Comparison of ENCODE assay signal across 13 cellular contexts in the genomic region with DNA sequence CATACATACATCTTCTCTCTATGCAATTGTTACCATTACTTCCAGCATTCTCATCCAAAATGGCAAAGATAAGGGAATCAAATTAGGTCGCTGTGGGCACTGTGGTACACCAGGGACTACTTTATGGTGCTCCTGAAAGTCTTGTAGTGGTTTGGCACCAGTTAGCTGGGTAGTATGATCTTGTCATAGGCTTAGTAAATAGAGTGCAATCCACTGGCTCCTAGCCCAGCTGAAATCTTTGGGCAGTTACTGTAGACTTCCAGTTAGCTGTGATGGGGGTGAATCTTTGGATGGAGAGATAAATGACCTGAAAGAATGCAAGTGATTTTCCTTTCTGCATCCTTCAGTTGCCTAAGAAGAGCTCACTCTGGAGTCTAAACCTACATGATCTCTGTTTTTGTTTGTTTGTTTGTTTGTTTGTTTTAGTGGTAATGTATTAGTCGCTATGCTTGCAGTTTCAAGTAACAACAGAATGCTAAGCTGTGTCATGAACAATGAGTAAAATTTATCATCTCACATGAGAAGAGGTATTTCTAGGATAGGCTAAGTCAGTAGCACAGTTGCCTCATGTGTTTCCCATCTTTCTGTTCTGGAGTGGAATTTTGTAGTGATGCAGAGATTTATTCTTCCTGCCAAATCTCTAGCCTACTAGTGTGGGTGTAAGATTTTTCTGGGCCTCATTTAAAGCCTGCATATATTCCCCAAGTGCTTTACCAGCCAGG. TPM values are rescaled to one million over a fixed set of nuclear protein-coding genes. Genes with fewer than 3 reads are reported as not detected.
DNase-seq lines count a peak whose midpoint lies in the region; FAIRE-seq and TF ChIP-seq lines count a peak whose summit lies in the region.
"Had no signal": no experiment of that assay in that cellular context is flagged by ENCODE, and none has a peak within 500 bp of the region (broad histone marks: within the 10 kb centered on the region; RNA-seq: fewer than 3 reads in every experiment).

No MANE protein-coding gene starts in this region.

- WGBS in H9 (ENCODE audit: extremely low coverage, insufficient read length, low lambda C conversion rate), result no CpG with 5 or more reads among the region's 2 CpGs

- no peaks in the 10 kb centered on the region for H3K79me1 ChIP-seq in H9 (ENCODE audit: insufficient read depth, low read depth, low read length, poor library complexity, severe bottlenecking)

- H2AFZ ChIP-seq in H9 (ENCODE audit: low read length) (no peak overlapping the region), OCI-LY7 (ENCODE audit: low read length) (no peak overlapping the region)

- no peak overlapping the region for H3K27ac Mint-ChIP-seq in H9
- no peak overlapping the region for H3K27ac Mint-ChIP-seq in nephron progenitor cell

- H3K79me2 ChIP-seq in H9 (ENCODE audit: insufficient read depth, low read length) (no peaks in the 10 kb centered on the region), OCI-LY7 (ENCODE audit: insufficient read depth, low read depth, low read length) (no peaks in the 10 kb centered on the region)

- no peaks in the 10 kb centered on the region for H3K27me3 Mint-ChIP-seq in H9 (ENCODE audit: low read depth)
- H3K27me3 Mint-ChIP-seq in nephron progenitor cell (ENCODE audit: low read depth, poor library complexity), result peaks cover 12% of the 10 kb centered on the region

- TF ChIP-seq CTCF in AG04449 (IDR thresholded peaks at IDR 0.05; ENCODE audit: insufficient read depth, low read length, missing control alignments) (no peak), H9 (conservative IDR thresholded peaks at IDR 0.05) (no peak), OCI-LY7 (conservative IDR thresholded peaks at IDR 0.05; ENCODE audit: low read length) (no peak), nephron progenitor cell (IDR thresholded peaks at IDR 0.05) (no peak)

- FAIRE-seq in H54 (lab: Jason Lieb, UNC), result peak; percentile 85

- no peak overlapping the region for H2AK5ac ChIP-seq in H9 (ENCODE audit: insufficient read length, low read length)

- H3K4me3 ChIP-seq in AG04449 (ENCODE audit: low read depth, low read length) (no peak overlapping the region), OCI-LY7 (ENCODE audit: low read depth, low read length, poor library complexity, severe bottlenecking) (no peak overlapping the region)

- no peak overlapping the region for H3K18ac ChIP-seq in H9 (ENCODE audit: insufficient read length, low read depth, low read length)

- H3K9me3 ChIP-seq in H9 (ENCODE audit: control insufficient read depth, low read depth, low read length) (no peaks in the 10 kb centered on the region), OCI-LY7 (ENCODE audit: low read length) (no peaks in the 10 kb centered on the region)

- H3K27ac ChIP-seq in H9 (ENCODE audit: insufficient read length, low read depth, low read length), result no peak overlapping the region
- no peak overlapping the region for H3K27ac ChIP-seq in OCI-LY7 (ENCODE audit: low read depth, low read length, poor library complexity, severe bottlenecking)
- H3K27ac ChIP-seq: C4-2B had no signal

- no peak overlapping the region for H3K56ac ChIP-seq in H9 (ENCODE audit: insufficient read length, low read depth, low read length)

- no peak overlapping the region for H2BK12ac ChIP-seq in H9 (ENCODE audit: insufficient read length, low read depth, low read length)

- no peak overlapping the region for H2BK20ac ChIP-seq in H9 (ENCODE audit: low read depth, low read length, poor library complexity, severe bottlenecking)

- H3K36me3 Mint-ChIP-seq in H9 (ENCODE audit: insufficient read depth in 1 of 3, low read depth in 3 of 3), result no peaks in the 10 kb centered on the region
- H3K36me3 Mint-ChIP-seq in nephron progenitor cell (ENCODE audit: low read depth), result no peaks in the 10 kb centered on the region

- H3T11ph ChIP-seq in H9 (ENCODE audit: low read length), result no peak overlapping the region

- H4K5ac ChIP-seq in H9 (ENCODE audit: insufficient read length, low read depth, low read length), result no peak overlapping the region

- TF ChIP-seq POLR2A in H54 (IDR thresholded peaks at IDR 0.05; ENCODE audit: low read depth, low read length), result no peak

- H3K9me3 Mint-ChIP-seq in H9 (no peaks in the 10 kb centered on the region), nephron progenitor cell (no peaks in the 10 kb centered on the region)

- no peak overlapping the region for H3K4me2 ChIP-seq in H9 (ENCODE audit: insufficient read depth, insufficient read length, low read length)
- no peak overlapping the region for H3K4me2 ChIP-seq in OCI-LY7 (ENCODE audit: low read length)

- H4K8ac ChIP-seq in H9 (replicated peaks; ENCODE audit: insufficient read length, low read depth, low read length), result no peak overlapping the region

- H3K14ac ChIP-seq in H9 (ENCODE audit: insufficient read depth, low read length), result no peak overlapping the region

- peaks cover 4% of the 10 kb centered on the region for H3K4me1 ChIP-seq in H9 (ENCODE audit: insufficient read depth, low read length)
- peaks cover 17% of the 10 kb centered on the region for H3K4me1 ChIP-seq in OCI-LY7 (ENCODE audit: insufficient read depth, low read length, poor library complexity, severe bottlenecking)

- POLR2A ChIA-PET in AG04449 (lab: Yijun Ruan, JAX) (interaction anchor here (0.6 to 0.9 kb wide), 3 partner anchors 11 to 26 kb away, joined by 3 to 6 read pairs (median 3); no protein-coding TSS in a partner anchor), OCI-LY7 (lab: Charles Lee) (no interaction called here)

- no peak overlapping the region for H3K4ac ChIP-seq in H9 (ENCODE audit: low read depth, low read length)

- H3K23ac ChIP-seq in H9 (ENCODE audit: insufficient read length, low read depth, low read length), result no peak overlapping the region

- H2BK120ac ChIP-seq in H9 (ENCODE audit: low read depth, low read length, poor library complexity, severe bottlenecking), result no peak overlapping the region

- BruUV-seq in OCI-LY7 (replicated peaks; lab: Mats Ljungman, UMichigan), result no TSS peak

- H4K91ac ChIP-seq in H9 (ENCODE audit: insufficient read length, low read depth, low read length), result no peak overlapping the region

- H2BK5ac ChIP-seq in H9 (ENCODE audit: insufficient read length, low read length), result no peak overlapping the region

- H3K27me3 ChIP-seq in H9 (ENCODE audit: insufficient read depth, low read length), result no peaks in the 10 kb centered on the region

- H3K9ac ChIP-seq in H9 (ENCODE audit: extremely low read depth, insufficient read length, low read length), result no peak overlapping the region

- peaks cover 13 to 17% of the 10 kb centered on the region in 2 experiments for H3K4me1 Mint-ChIP-seq in H9
- peaks cover 16% of the 10 kb centered on the region for H3K4me1 Mint-ChIP-seq in nephron progenitor cell

- no peaks in the 10 kb centered on the region for H3K23me2 ChIP-seq in H9 (ENCODE audit: insufficient read length, low read depth, low read length, poor library complexity, severe bottlenecking)

- peak; percentile 89 for DNase-seq in AG04449 (ENCODE audit: low read depth, low spot score)
- no peak for DNase-seq in H54 (ENCODE audit: insufficient read length, low spot score)
- peak; percentile 63 for DNase-seq in astrocyte of the hippocampus (ENCODE audit: low read depth, low spot score)
- DNase-seq in middle frontal gyrus (ENCODE audit: extremely low spot score, low spot score), result peak; percentile 41
- DNase-seq in H9, result no peak
- DNase-seq in activated CD4-positive, CD25-positive, alpha-beta regulatory T cell treated with anti-CD3 and anti-CD28 coated beads, Interleukin-2, amount 50 U/mL, for 72 hours, result no peak
- DNase-seq in OCI-LY7 (ENCODE audit: low spot score), result no peak
- DNase-seq in nephron progenitor cell, result no peak
- DNase-seq: amygdala; NCI-H1092; NCI-H524 treated with DMSO at 0.1 percent for 48 hours; stimulated activated CD4-positive, alpha-beta T cell treated with anti-CD3 and anti-CD28 coated beads, Interleukin-12 subunit alpha, Interleukin-12 subunit beta, amount 100 ng/mL, for 4 hours had no signal

- H3K36me3 ChIP-seq in OCI-LY7 (ENCODE audit: insufficient read depth, low read length), result no peaks in the 10 kb centered on the region

- H4K20me1 ChIP-seq in H9 (ENCODE audit: control insufficient read depth, insufficient read depth, insufficient read length) (no peaks in the 10 kb centered on the region), OCI-LY7 (ENCODE audit: insufficient read depth, low read length) (no peaks in the 10 kb centered on the region)

- H3K9me2 ChIP-seq in OCI-LY7 (ENCODE audit: insufficient read depth, low read length), result no peaks in the 10 kb centered on the region

- no peak overlapping the region for H3K4me3 Mint-ChIP-seq in H9
- no peak overlapping the region for H3K4me3 Mint-ChIP-seq in nephron progenitor cell

- CTCF ChIA-PET in AG04449 (lab: Yijun Ruan, JAX) (interaction anchor here (1.4 to 1.7 kb wide), 2 partner anchors 14 to 23 kb away, joined by 3 to 6 read pairs; partner anchors contain the start of gene HERC3), OCI-LY7 (lab: Charles Lee; ENCODE audit: unreplicated experiment) (no interaction called here)

- intact Hi-C loops in OCI-LY7 (cut with micrococcal nuclease; ENCODE audit: unreplicated experiment), result no loop called here

- no peak overlapping the region for H2BK15ac ChIP-seq in H9 (ENCODE audit: low read depth, low read length)

RNA-seq across cellular contexts. Expression of gene HERC3, which starts 24.2 kb away (rescaled TPM):
- total RNA-seq in H9 (2021) (2.9 and 3.1 TPM in 2 replicates), OCI-LY7 (2022) (22.9 and 26.3 TPM in 2 replicates)
- total RNA-seq in OCI-LY7 (2014; rRNA removed; shearing (Covaris generic)), result 9.2 and 14.4 TPM in 2 replicates

Comparison
In these comparisons a context has a peak if more than half of its experiments do, and no peak if none do; other contexts are left out.
1. DNase-seq: peak in AG04449 (single experiment), astrocyte of the hippocampus (single experiment) and middle frontal gyrus (single experiment); none in H54 (single experiment), H9 (single experiment), activated CD4-positive, CD25-positive, alpha-beta regulatory T cell treated with anti-CD3 and anti-CD28 coated beads, Interleukin-2, amount 50 U/mL, for 72 hours (single experiment), OCI-LY7 (single experiment) and nephron progenitor cell (single experiment).